In the genomic region with DNA sequence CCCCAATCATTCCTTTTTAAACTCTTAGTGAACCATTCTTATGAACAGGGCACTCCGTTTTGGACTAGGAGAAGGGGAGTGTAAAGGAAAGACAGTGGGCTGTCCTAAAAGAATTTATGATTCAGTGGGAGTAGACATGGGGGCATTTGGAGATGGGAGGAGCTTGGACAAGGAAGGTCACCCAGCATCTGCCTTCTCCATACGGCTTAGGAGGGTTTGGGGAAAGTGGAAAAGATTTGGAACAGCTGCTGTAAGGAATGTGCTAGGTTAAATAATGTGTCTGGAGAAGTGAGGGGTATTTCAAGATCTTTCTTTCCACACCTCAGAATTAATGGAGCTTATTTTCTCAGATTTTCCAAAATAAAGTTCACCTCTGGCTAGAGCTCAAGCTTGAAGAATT, we compare ENCODE assay signal across 22 cellular contexts.
"Had no signal": no experiment of that assay in that cellular context is flagged by ENCODE, and none has a peak within 500 bp of the region (broad histone marks: within the 10 kb centered on the region; RNA-seq: fewer than 3 reads in every experiment).

No MANE protein-coding gene starts in this region.

- H3K4me3 Mint-ChIP-seq: activated CD4-positive, alpha-beta memory T cell treated with anti-CD3 and anti-CD28 coated beads, Interleukin-2, amount 10 ng/mL, durations not matched to agents 7 days and 5 days; activated CD8-positive, alpha-beta memory T cell treated with anti-CD3 and anti-CD28 coated beads, Interleukin-2, amount 10 ng/mL, durations not matched to agents 7 days and 5 days; activated naive CD4-positive, alpha-beta T cell treated with anti-CD3 and anti-CD28 coated beads, Interleukin-2, amount 50 U/mL, for 24 hours; dendritic cell treated with granulocyte-macrophage colony-stimulating factor and Interleukin-4, amounts not matched to agents 40 ng/mL and 50 ng/mL, for 4 days; natural killer cell had no signal

- H3K27ac Mint-ChIP-seq: activated CD4-positive, alpha-beta memory T cell treated with anti-CD3 and anti-CD28 coated beads, Interleukin-2, amount 10 ng/mL, durations not matched to agents 7 days and 5 days; activated CD8-positive, alpha-beta memory T cell treated with anti-CD3 and anti-CD28 coated beads, Interleukin-2, amount 10 ng/mL, durations not matched to agents 7 days and 5 days; activated naive CD4-positive, alpha-beta T cell treated with anti-CD3 and anti-CD28 coated beads, Interleukin-2, amount 50 U/mL, for 24 hours; dendritic cell treated with granulocyte-macrophage colony-stimulating factor and Interleukin-4, amounts not matched to agents 40 ng/mL and 50 ng/mL, for 4 days; natural killer cell had no signal

- H3K4me3 ChIP-seq: ascending aorta, heart right ventricle had no signal

- H3K27ac ChIP-seq: ascending aorta, brain microvascular endothelial cell, heart right ventricle, neutrophil, pancreas had no signal

- H3K27me3 ChIP-seq: ascending aorta, brain microvascular endothelial cell, heart right ventricle, neutrophil, pancreas had no signal

- H3K9me3 ChIP-seq: ascending aorta, heart right ventricle, neutrophil, pancreas had no signal

- H3K36me3 Mint-ChIP-seq: activated CD8-positive, alpha-beta memory T cell treated with anti-CD3 and anti-CD28 coated beads, Interleukin-2, amount 10 ng/mL, durations not matched to agents 7 days and 5 days; natural killer cell had no signal

- H3K4me1 ChIP-seq: ascending aorta, pancreas had no signal

- H3K36me3 ChIP-seq: ascending aorta, brain microvascular endothelial cell, heart right ventricle, neutrophil, pancreas had no signal

- H3K9me3 Mint-ChIP-seq: activated CD4-positive, alpha-beta memory T cell treated with anti-CD3 and anti-CD28 coated beads, Interleukin-2, amount 10 ng/mL, durations not matched to agents 7 days and 5 days; activated naive CD4-positive, alpha-beta T cell treated with anti-CD3 and anti-CD28 coated beads, Interleukin-2, amount 50 U/mL, for 24 hours; dendritic cell treated with granulocyte-macrophage colony-stimulating factor and Interleukin-4, amounts not matched to agents 40 ng/mL and 50 ng/mL, for 4 days; natural killer cell had no signal

- DNase-seq: activated CD4-positive, alpha-beta memory T cell treated with anti-CD3 and anti-CD28 coated beads, Interleukin-2, amount 10 ng/mL, durations not matched to agents 7 days and 5 days; activated CD4-positive, alpha-beta T cell treated with anti-CD3 and anti-CD28 coated beads for 48 hours; activated CD8-positive, alpha-beta memory T cell treated with anti-CD3 and anti-CD28 coated beads, Interleukin-2, amount 10 ng/mL, durations not matched to agents 7 days and 5 days; activated effector memory CD4-positive, alpha-beta T cell treated with anti-CD3 and anti-CD28 coated beads, Interleukin-2, amount 50 U/mL, for 16 hours; activated T-cell treated with anti-CD3 and anti-CD28 coated beads for 4 hours; brain microvascular endothelial cell; caudate nucleus; effector CD4-positive, alpha-beta T cell; heart right ventricle; islet precursor cell; left cardiac atrium; mesenchymal stem cell; natural killer cell; pancreas; right cardiac atrium; stimulated activated CD4-positive, alpha-beta T cell treated with anti-CD3 and anti-CD28 coated beads, Interleukin-12 subunit alpha, Interleukin-12 subunit beta, amount 100 ng/mL, for 4 hours; stimulated activated CD4-positive, alpha-beta T cell treated with anti-CD3 and anti-CD28 coated beads, Interleukin-4, amount 100 ng/mL, for 4 hours; stimulated activated naive CD8-positive, alpha-beta T cell treated with anti-CD3 and anti-CD28 coated beads, Interleukin-15, Interleukin-2, amounts not matched to agents 100 U/mL and 50 U/mL, for 24 hours had no signal

- H3K27me3 Mint-ChIP-seq: activated CD4-positive, alpha-beta memory T cell treated with anti-CD3 and anti-CD28 coated beads, Interleukin-2, amount 10 ng/mL, durations not matched to agents 7 days and 5 days; activated CD8-positive, alpha-beta memory T cell treated with anti-CD3 and anti-CD28 coated beads, Interleukin-2, amount 10 ng/mL, durations not matched to agents 7 days and 5 days; activated naive CD4-positive, alpha-beta T cell treated with anti-CD3 and anti-CD28 coated beads, Interleukin-2, amount 50 U/mL, for 24 hours; dendritic cell treated with granulocyte-macrophage colony-stimulating factor and Interleukin-4, amounts not matched to agents 40 ng/mL and 50 ng/mL, for 4 days had no signal

- ATAC-seq: activated CD8-positive, alpha-beta memory T cell treated with anti-CD3 and anti-CD28 coated beads, Interleukin-2, amount 10 ng/mL, durations not matched to agents 7 days and 5 days; natural killer cell; stimulated activated naive CD8-positive, alpha-beta T cell treated with anti-CD3 and anti-CD28 coated beads, Interleukin-15, Interleukin-2, amounts not matched to agents 100 U/mL and 50 U/mL, for 24 hours had no signal

- FAIRE-seq: pancreas had no signal

- H3K4me1 Mint-ChIP-seq: activated CD4-positive, alpha-beta memory T cell treated with anti-CD3 and anti-CD28 coated beads, Interleukin-2, amount 10 ng/mL, durations not matched to agents 7 days and 5 days; activated CD8-positive, alpha-beta memory T cell treated with anti-CD3 and anti-CD28 coated beads, Interleukin-2, amount 10 ng/mL, durations not matched to agents 7 days and 5 days; natural killer cell had no signal
